12 cellular contexts compared by ENCODE assay signal in the genomic region with DNA sequence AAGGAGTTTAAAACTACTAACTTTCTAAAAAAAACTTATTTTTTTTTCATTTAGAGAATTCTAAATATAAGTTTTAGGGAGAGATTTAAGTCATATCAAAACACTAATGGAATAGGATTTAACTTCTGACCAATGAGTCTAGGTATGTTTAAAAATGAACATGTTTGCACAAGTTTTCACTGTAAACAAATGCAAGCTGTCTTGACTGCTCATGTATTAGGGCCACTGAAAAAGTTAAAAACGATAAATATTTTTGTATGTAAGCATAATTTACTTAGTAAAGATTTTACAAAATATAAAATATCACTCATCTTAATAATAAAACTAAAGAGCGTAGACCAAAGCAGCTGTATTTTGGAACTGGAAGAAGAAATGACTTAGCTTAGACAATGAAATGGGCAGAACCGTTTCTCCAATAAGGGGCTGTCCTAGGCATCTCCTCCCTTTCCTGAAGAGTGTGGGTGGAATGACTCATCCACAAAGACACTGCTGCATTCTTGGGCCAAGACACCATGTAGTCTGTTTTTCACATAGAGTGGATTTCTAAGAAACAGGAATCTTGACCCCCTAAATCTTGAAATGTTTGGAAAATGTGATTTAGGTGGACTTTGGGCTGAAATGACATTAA.
DNase-seq lines count a peak whose midpoint lies in the region; ATAC-seq and TF ChIP-seq lines count a peak whose summit lies in the region.
"Had no signal": no experiment of that assay in that cellular context is flagged by ENCODE, and none has a peak within 500 bp of the region (broad histone marks: within the 10 kb centered on the region; RNA-seq: fewer than 3 reads in every experiment).

No MANE protein-coding gene starts in this region.

- peak; percentile 93 for ATAC-seq in left ventricle myocardium superior
- no peak for ATAC-seq in HG03045 (IDR thresholded peaks at IDR 0.05; ENCODE audit: unreplicated experiment)
- ATAC-seq in HG03196 (IDR thresholded peaks at IDR 0.05; ENCODE audit: unreplicated experiment) = no peak

- no peaks in the 10 kb centered on the region for H3K9me3 Mint-ChIP-seq in type B pancreatic cell
- H3K9me3 Mint-ChIP-seq: activated naive CD4-positive, alpha-beta T cell treated with anti-CD3 and anti-CD28 coated beads, Interleukin-2, amount 50 U/mL, for 24 hours had no signal

- H3K27ac ChIP-seq in ascending aorta = peak overlapping the region; percentile 75 to 78

- H3K4me3 Mint-ChIP-seq in type B pancreatic cell = no peak overlapping the region
- H3K4me3 Mint-ChIP-seq: activated naive CD4-positive, alpha-beta T cell treated with anti-CD3 and anti-CD28 coated beads, Interleukin-2, amount 50 U/mL, for 24 hours had no signal

- peaks cover 10% of the 10 kb centered on the region for H3K36me3 Mint-ChIP-seq in type B pancreatic cell
- H3K36me3 Mint-ChIP-seq: activated naive CD4-positive, alpha-beta T cell treated with anti-CD3 and anti-CD28 coated beads, Interleukin-2, amount 50 U/mL, for 24 hours had no signal

- H3K27me3 ChIP-seq in ascending aorta = no peaks in the 10 kb centered on the region

- no peak overlapping the region for H3K27ac Mint-ChIP-seq in type B pancreatic cell
- H3K27ac Mint-ChIP-seq: activated naive CD4-positive, alpha-beta T cell treated with anti-CD3 and anti-CD28 coated beads, Interleukin-2, amount 50 U/mL, for 24 hours had no signal

- DNase-seq in HFF-Myc (ENCODE audit: extremely low read depth, low read depth) (peak; percentile 83), ascending aorta (ENCODE audit: low spot score in 2 of 2) (no peak), left ventricle myocardium superior (no peak), smooth muscle cell of the brain vasculature (ENCODE audit: low read depth, low spot score) (peak; percentile 41), NCI-H748 (lab: John Stamatoyannopoulos, UW; ENCODE audit: unreplicated experiment) (no peak), type B pancreatic cell (ENCODE audit: extremely low spot score, unreplicated experiment) (no peak)
- DNase-seq: NCI-H1436 treated with DMSO at 0.1 percent for 48 hours, T1000 had no signal

- no peaks in the 10 kb centered on the region for H3K36me3 ChIP-seq in ascending aorta
- H3K36me3 ChIP-seq: HAP-1 had no signal

- peaks cover 6 to 25% of the 10 kb centered on the region in 2 donors for H3K4me1 ChIP-seq in ascending aorta
- H3K4me1 ChIP-seq: HAP-1 had no signal

- H3K9me3 ChIP-seq in ascending aorta = no peaks in the 10 kb centered on the region
- H3K9me3 ChIP-seq: HAP-1 had no signal

- no peak overlapping the region for H3K4me3 ChIP-seq in HFF-Myc (replicated peaks; ENCODE audit: low read depth, low read length)
- no peak overlapping the region for H3K4me3 ChIP-seq in ascending aorta
- H3K4me3 ChIP-seq: HAP-1 had no signal

- no peaks in the 10 kb centered on the region for H3K27me3 Mint-ChIP-seq in type B pancreatic cell

- peaks cover 5% of the 10 kb centered on the region for H3K4me1 Mint-ChIP-seq in type B pancreatic cell (ENCODE audit: unreplicated experiment)
- H3K4me1 Mint-ChIP-seq: activated naive CD4-positive, alpha-beta T cell treated with anti-CD3 and anti-CD28 coated beads, Interleukin-2, amount 50 U/mL, for 24 hours had no signal

- TF ChIP-seq CTCF in HFF-Myc (IDR thresholded peaks at IDR 0.05; ENCODE audit: low read depth, low read length, missing control alignments) (no peak), ascending aorta (IDR thresholded peaks at IDR 0.05) (no peak), type B pancreatic cell (conservative IDR thresholded peaks at IDR 0.05) (no peak)

- intact Hi-C loops in ascending aorta (cut with DNase I) = no loop called here
- intact Hi-C loops in left ventricle myocardium superior (cut with micrococcal nuclease) = no loop called here

Comparison
In these comparisons a context has a peak if more than half of its experiments do, and no peak if none do; other contexts are left out.
1. DNase-seq: peak in HFF-Myc (single experiment) and smooth muscle cell of the brain vasculature (single experiment); none in ascending aorta (0 of 2), left ventricle myocardium superior (single experiment), NCI-H748 (single experiment) and type B pancreatic cell (single experiment).